In the genomic region with DNA sequence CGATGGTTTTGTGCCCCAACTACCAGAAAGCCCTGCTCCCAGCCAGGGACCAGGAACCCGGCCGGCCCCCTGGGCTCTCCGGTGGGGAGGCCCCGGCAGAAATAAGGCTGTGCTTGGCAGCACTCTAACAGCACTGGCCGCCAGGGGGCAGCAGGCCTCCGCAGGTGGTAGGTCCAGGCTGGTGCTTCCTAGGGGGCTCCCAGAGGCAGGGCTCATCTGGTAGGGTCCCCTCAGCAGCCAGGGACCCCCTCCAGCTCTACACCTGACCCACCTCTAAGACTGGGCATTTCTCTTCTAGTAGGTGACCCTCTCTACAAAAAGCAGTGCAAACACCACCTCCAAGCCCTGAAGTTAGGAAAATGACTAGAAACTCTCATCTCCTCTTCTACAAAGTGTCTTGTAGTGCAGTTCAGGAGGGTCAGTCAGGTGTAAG, we compare ENCODE assay signal across 8 cellular contexts.
DNase-seq lines count a peak whose midpoint lies in the region; ATAC-seq, FAIRE-seq and TF ChIP-seq lines count a peak whose summit lies in the region.

No MANE protein-coding gene starts in this region.

- TF ChIP-seq CTCF in parathyroid adenoma (IDR thresholded peaks at IDR 0.05) (peak; percentile 84), tibial artery (IDR thresholded peaks at IDR 0.05) (peak; percentile 94 to 95)

- H3K4me2 ChIP-seq in parathyroid adenoma (ENCODE audit: low read length) = no peak overlapping the region

- peak; percentile 71 for ATAC-seq in GM19467 (IDR thresholded peaks at IDR 0.05; ENCODE audit: unreplicated experiment)

- H3K9ac ChIP-seq in parathyroid adenoma = no peak overlapping the region

- DNase-seq in Caki2 (ENCODE audit: low read depth) (peak; percentile 40), HT1080 (ENCODE audit: low read depth) (peak; percentile 38), RPMI8226 (peak; percentile 79), activated gamma-delta T cell (lab: John Stamatoyannopoulos, UW) (peak; percentile 59), frontal cortex (ENCODE audit: low spot score in 2 of 2) (peak; percentile 55 to 71), tibial artery (peak; percentile 80 to 88)

- intact Hi-C loops in tibial artery (cut with DNase I; ENCODE audit: low total_unique reads) = loop anchor here (2.0 to 10.0 kb wide), 2 partner anchors 195 to 801 kb away; no protein-coding TSS in a partner anchor

- H3K9me3 ChIP-seq in parathyroid adenoma (ENCODE audit: control insufficient read depth, low read length) (no peaks in the 10 kb centered on the region), tibial artery (no peaks in the 10 kb centered on the region)

- H3K4me1 ChIP-seq in parathyroid adenoma = no peaks in the 10 kb centered on the region
- H3K4me1 ChIP-seq in tibial artery = peaks cover 0 to 18% (median 9%) of the 10 kb centered on the region in 4 donors

- no peaks in the 10 kb centered on the region for H3K79me2 ChIP-seq in parathyroid adenoma

- H3K4me3 ChIP-seq in parathyroid adenoma (ENCODE audit: low read depth, low read length) (no peak overlapping the region), tibial artery (no peak overlapping the region)

- H3K27ac ChIP-seq in parathyroid adenoma = no peak overlapping the region
- peak overlapping the region; percentile 40 to 50 for H3K27ac ChIP-seq in tibial artery

- no peak overlapping the region for H2AFZ ChIP-seq in parathyroid adenoma

- H3K27me3 ChIP-seq in parathyroid adenoma (ENCODE audit: control insufficient read depth, insufficient read depth, low read length) = no peaks in the 10 kb centered on the region
- H3K27me3 ChIP-seq in tibial artery = no peaks in the 10 kb centered on the region

- no peaks in the 10 kb centered on the region for H3K36me3 ChIP-seq in parathyroid adenoma (ENCODE audit: control insufficient read depth, insufficient read depth, low read length)
- H3K36me3 ChIP-seq in tibial artery = peaks cover 0 to 42% (median 18%) of the 10 kb centered on the region in 3 donors

- in situ Hi-C loops in Caki2 (cut with HindIII; ENCODE audit: low pct_unique_long_range_greater_than_20kb, low sequenced_read_pairs) = no loop called here

- FAIRE-seq in frontal cortex (lab: Jason Lieb, UNC) = no peak
